ENCODE assay signal across 1 cellular context in the genomic region with DNA sequence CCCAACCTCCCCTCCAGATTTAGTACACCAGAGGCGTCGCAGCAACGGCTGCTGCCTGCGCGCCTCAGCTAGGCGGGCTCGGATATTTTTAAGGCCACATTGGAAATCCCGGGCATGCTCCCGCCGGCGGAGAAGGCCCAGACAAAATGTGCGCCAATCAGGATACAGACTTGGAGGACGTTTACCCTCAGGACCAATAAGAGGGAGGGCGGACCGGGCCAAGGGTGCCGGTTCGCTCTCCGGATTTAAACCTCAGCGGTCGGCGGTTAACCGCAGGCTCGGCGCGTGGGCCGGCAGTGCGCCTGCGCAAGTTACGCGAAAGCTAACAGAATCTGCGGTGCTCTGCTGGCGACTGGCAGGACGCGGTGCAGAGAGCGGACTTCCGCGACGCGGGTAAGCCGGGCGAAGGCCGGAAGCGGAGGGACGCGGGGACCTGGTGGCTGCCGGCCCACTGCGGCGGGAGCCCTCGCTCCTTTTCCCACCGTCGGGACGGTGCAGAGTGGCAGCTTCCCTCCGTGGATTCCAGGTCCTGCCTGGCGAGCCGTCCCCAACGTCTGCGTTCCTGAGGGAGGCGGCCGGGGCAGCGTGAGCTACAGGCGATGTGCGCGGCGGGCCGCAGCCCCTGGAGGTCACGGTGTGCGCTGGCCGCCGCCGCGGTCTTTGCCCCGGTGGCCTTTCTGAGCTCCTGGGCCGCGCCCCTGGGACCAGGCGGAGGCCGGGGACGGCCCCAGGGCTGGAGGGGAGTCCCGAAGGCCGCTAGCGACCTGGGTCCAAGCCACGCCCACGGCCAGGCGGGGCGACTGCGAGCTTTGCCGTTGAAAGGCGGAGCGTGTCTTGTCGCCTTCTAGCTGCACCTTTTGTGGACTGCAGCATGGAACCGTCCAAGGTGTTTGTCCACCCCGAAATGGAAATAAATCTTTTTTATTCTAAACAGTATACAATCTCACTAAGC.
TF ChIP-seq lines count a peak whose summit lies in the region.

A gene with protein sequence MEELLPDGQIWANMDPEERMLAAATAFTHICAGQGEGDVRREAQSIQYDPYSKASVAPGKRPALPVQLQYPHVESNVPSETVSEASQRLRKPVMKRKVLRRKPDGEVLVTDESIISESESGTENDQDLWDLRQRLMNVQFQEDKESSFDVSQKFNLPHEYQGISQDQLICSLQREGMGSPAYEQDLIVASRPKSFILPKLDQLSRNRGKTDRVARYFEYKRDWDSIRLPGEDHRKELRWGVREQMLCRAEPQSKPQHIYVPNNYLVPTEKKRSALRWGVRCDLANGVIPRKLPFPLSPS (plus strand): TSS at position 296 of the 952 bp plus-strand sequence. CDS start 11,701 bp downstream, outside the sequence.

TF ChIP-seq in K562, 482 proteins besides CTCF, POLR2A, EP300 and RAD21 (continued from another document and continues in another):
- TF ChIP-seq, protein P1, sequence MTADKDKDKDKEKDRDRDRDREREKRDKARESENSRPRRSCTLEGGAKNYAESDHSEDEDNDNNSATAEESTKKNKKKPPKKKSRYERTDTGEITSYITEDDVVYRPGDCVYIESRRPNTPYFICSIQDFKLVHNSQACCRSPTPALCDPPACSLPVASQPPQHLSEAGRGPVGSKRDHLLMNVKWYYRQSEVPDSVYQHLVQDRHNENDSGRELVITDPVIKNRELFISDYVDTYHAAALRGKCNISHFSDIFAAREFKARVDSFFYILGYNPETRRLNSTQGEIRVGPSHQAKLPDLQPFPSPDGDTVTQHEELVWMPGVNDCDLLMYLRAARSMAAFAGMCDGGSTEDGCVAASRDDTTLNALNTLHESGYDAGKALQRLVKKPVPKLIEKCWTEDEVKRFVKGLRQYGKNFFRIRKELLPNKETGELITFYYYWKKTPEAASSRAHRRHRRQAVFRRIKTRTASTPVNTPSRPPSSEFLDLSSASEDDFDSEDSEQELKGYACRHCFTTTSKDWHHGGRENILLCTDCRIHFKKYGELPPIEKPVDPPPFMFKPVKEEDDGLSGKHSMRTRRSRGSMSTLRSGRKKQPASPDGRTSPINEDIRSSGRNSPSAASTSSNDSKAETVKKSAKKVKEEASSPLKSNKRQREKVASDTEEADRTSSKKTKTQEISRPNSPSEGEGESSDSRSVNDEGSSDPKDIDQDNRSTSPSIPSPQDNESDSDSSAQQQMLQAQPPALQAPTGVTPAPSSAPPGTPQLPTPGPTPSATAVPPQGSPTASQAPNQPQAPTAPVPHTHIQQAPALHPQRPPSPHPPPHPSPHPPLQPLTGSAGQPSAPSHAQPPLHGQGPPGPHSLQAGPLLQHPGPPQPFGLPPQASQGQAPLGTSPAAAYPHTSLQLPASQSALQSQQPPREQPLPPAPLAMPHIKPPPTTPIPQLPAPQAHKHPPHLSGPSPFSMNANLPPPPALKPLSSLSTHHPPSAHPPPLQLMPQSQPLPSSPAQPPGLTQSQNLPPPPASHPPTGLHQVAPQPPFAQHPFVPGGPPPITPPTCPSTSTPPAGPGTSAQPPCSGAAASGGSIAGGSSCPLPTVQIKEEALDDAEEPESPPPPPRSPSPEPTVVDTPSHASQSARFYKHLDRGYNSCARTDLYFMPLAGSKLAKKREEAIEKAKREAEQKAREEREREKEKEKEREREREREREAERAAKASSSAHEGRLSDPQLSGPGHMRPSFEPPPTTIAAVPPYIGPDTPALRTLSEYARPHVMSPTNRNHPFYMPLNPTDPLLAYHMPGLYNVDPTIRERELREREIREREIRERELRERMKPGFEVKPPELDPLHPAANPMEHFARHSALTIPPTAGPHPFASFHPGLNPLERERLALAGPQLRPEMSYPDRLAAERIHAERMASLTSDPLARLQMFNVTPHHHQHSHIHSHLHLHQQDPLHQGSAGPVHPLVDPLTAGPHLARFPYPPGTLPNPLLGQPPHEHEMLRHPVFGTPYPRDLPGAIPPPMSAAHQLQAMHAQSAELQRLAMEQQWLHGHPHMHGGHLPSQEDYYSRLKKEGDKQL (CRISPR knock-in tag; IDR thresholded peaks at IDR 0.05; ENCODE audit: borderline replicate concordance) = no peak
- TF ChIP-seq PHF8 (IDR thresholded peaks at IDR 0.05; ENCODE audit: borderline replicate concordance, low read length) (peak; percentile 81), HIVEP1 (CRISPR knock-in tag; IDR thresholded peaks at IDR 0.05) (0 out of 2 replicates have a peak, but pooled peaks have one; percentile 18), ZNF134 (CRISPR knock-in tag; conservative IDR thresholded peaks at IDR 0.05) (no peak), KDM4B (IDR thresholded peaks at IDR 0.05; ENCODE audit: borderline replicate concordance in 2 of 2, low read depth in 1 of 2) (no peak), ZNF584 (CRISPR knock-in tag; IDR thresholded peaks at IDR 0.05; ENCODE audit: low read depth) (no peak), RB1 (IDR thresholded peaks at IDR 0.05; ENCODE audit: low read depth) (no peak; the same call in none of the 2 replicates), ZNF57 (CRISPR knock-in tag; IDR thresholded peaks at IDR 0.05) (no peak), CREB1 (IDR thresholded peaks at IDR 0.05) (0 out of 2 replicates have a peak, but pooled peaks have one; percentile 34), CREB1 (CRISPR knock-in tag; IDR thresholded peaks at IDR 0.05) (0 out of 2 replicates have a peak, but pooled peaks have one; percentile 50), ATF7 (IDR thresholded peaks at IDR 0.05) (peak; percentile 61; the same call in 1 of the 2 replicates), BRD9 (IDR thresholded peaks at IDR 0.05; ENCODE audit: low read depth, partially characterized antibody) (no peak), L3MBTL2 (IDR thresholded peaks at IDR 0.05) (peak; percentile 94), NRF1 (conservative IDR thresholded peaks at IDR 0.05 in 1 of 2, IDR thresholded peaks at IDR 0.05 in 1 of 2) (peak; percentile 96), PRMT5 (CRISPR knock-in tag; IDR thresholded peaks at IDR 0.05) (no peak), PHTF2 (CRISPR knock-in tag; IDR thresholded peaks at IDR 0.05) (no peak), RBFOX2 (IDR thresholded peaks at IDR 0.05; ENCODE audit: low read depth, low read length) (peak; percentile 91), FOXA3 (CRISPR knock-in tag; conservative IDR thresholded peaks at IDR 0.05 in 1 of 2, IDR thresholded peaks at IDR 0.05 in 1 of 2) (no peak), MTA1 (IDR thresholded peaks at IDR 0.05; ENCODE audit: borderline replicate concordance) (no peak), MIER1 (IDR thresholded peaks at IDR 0.05; ENCODE audit: low read depth) (no peak), TAL1 (IDR thresholded peaks at IDR 0.05) (no peak), PYGO2 (tag; IDR thresholded peaks at IDR 0.05) (no peak), SMAD3 (CRISPR knock-in tag; conservative IDR thresholded peaks at IDR 0.05) (no peak), ZSCAN32 (CRISPR knock-in tag; IDR thresholded peaks at IDR 0.05) (no peak), EP400 (IDR thresholded peaks at IDR 0.05) (peak; percentile 80), IRF2 (CRISPR knock-in tag; IDR thresholded peaks at IDR 0.05) (no peak), NFIC (IDR thresholded peaks at IDR 0.05) (peak; percentile 68), CHD2 (IDR thresholded peaks at IDR 0.05; ENCODE audit: low read depth, low read length) (no peak), YY1 (IDR thresholded peaks at IDR 0.05; ENCODE audit: borderline replicate concordance in 1 of 3, control insufficient read depth in 1 of 3, extremely low read depth in 1 of 3, insufficient read depth in 3 of 3, insufficient read length in 1 of 3, insufficient replicate concordance in 2 of 3, low read depth in 1 of 3, low read length in 2 of 3) (peak in 1 of 3 experiments; percentile 30)
- TF ChIP-seq, protein P2, sequence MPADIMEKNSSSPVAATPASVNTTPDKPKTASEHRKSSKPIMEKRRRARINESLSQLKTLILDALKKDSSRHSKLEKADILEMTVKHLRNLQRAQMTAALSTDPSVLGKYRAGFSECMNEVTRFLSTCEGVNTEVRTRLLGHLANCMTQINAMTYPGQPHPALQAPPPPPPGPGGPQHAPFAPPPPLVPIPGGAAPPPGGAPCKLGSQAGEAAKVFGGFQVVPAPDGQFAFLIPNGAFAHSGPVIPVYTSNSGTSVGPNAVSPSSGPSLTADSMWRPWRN (IDR thresholded peaks at IDR 0.05; ENCODE audit: low read depth) = peak; percentile 80
- TF ChIP-seq, protein P3, sequence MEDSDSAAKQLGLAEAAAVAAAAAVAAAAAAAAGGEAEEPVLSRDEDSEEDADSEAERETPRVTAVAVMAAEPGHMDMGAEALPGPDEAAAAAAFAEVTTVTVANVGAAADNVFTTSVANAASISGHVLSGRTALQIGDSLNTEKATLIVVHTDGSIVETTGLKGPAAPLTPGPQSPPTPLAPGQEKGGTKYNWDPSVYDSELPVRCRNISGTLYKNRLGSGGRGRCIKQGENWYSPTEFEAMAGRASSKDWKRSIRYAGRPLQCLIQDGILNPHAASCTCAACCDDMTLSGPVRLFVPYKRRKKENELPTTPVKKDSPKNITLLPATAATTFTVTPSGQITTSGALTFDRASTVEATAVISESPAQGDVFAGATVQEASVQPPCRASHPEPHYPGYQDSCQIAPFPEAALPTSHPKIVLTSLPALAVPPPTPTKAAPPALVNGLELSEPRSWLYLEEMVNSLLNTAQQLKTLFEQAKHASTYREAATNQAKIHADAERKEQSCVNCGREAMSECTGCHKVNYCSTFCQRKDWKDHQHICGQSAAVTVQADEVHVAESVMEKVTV (CRISPR knock-in tag; IDR thresholded peaks at IDR 0.05) = no peak
- TF ChIP-seq, protein P4, sequence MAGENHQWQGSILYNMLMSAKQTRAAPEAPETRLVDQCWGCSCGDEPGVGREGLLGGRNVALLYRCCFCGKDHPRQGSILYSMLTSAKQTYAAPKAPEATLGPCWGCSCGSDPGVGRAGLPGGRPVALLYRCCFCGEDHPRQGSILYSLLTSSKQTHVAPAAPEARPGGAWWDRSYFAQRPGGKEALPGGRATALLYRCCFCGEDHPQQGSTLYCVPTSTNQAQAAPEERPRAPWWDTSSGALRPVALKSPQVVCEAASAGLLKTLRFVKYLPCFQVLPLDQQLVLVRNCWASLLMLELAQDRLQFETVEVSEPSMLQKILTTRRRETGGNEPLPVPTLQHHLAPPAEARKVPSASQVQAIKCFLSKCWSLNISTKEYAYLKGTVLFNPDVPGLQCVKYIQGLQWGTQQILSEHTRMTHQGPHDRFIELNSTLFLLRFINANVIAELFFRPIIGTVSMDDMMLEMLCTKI (IDR thresholded peaks at IDR 0.05; ENCODE audit: partially characterized antibody) = no peak
- TF ChIP-seq, protein P5, sequence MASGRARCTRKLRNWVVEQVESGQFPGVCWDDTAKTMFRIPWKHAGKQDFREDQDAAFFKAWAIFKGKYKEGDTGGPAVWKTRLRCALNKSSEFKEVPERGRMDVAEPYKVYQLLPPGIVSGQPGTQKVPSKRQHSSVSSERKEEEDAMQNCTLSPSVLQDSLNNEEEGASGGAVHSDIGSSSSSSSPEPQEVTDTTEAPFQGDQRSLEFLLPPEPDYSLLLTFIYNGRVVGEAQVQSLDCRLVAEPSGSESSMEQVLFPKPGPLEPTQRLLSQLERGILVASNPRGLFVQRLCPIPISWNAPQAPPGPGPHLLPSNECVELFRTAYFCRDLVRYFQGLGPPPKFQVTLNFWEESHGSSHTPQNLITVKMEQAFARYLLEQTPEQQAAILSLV (tag; IDR thresholded peaks at IDR 0.05) = no peak
- TF ChIP-seq, protein P6, sequence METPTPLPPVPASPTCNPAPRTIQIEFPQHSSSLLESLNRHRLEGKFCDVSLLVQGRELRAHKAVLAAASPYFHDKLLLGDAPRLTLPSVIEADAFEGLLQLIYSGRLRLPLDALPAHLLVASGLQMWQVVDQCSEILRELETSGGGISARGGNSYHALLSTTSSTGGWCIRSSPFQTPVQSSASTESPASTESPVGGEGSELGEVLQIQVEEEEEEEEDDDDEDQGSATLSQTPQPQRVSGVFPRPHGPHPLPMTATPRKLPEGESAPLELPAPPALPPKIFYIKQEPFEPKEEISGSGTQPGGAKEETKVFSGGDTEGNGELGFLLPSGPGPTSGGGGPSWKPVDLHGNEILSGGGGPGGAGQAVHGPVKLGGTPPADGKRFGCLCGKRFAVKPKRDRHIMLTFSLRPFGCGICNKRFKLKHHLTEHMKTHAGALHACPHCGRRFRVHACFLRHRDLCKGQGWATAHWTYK (CRISPR knock-in tag; IDR thresholded peaks at IDR 0.05) = peak; percentile 63; the same call in 1 of the 2 replicates
- TF ChIP-seq, protein P7, sequence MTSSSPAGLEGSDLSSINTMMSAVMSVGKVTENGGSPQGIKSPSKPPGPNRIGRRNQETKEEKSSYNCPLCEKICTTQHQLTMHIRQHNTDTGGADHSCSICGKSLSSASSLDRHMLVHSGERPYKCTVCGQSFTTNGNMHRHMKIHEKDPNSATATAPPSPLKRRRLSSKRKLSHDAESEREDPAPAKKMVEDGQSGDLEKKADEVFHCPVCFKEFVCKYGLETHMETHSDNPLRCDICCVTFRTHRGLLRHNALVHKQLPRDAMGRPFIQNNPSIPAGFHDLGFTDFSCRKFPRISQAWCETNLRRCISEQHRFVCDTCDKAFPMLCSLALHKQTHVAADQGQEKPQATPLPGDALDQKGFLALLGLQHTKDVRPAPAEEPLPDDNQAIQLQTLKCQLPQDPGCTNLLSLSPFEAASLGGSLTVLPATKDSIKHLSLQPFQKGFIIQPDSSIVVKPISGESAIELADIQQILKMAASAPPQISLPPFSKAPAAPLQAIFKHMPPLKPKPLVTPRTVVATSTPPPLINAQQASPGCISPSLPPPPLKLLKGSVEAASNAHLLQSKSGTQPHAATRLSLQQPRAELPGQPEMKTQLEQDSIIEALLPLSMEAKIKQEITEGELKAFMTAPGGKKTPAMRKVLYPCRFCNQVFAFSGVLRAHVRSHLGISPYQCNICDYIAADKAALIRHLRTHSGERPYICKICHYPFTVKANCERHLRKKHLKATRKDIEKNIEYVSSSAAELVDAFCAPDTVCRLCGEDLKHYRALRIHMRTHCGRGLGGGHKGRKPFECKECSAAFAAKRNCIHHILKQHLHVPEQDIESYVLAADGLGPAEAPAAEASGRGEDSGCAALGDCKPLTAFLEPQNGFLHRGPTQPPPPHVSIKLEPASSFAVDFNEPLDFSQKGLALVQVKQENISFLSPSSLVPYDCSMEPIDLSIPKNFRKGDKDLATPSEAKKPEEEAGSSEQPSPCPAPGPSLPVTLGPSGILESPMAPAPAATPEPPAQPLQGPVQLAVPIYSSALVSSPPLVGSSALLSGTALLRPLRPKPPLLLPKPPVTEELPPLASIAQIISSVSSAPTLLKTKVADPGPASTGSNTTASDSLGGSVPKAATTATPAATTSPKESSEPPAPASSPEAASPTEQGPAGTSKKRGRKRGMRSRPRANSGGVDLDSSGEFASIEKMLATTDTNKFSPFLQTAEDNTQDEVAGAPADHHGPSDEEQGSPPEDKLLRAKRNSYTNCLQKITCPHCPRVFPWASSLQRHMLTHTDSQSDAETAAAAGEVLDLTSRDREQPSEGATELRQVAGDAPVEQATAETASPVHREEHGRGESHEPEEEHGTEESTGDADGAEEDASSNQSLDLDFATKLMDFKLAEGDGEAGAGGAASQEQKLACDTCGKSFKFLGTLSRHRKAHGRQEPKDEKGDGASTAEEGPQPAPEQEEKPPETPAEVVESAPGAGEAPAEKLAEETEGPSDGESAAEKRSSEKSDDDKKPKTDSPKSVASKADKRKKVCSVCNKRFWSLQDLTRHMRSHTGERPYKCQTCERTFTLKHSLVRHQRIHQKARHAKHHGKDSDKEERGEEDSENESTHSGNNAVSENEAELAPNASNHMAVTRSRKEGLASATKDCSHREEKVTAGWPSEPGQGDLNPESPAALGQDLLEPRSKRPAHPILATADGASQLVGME (CRISPR knock-in tag; IDR thresholded peaks at IDR 0.05) = 0 out of 2 replicates have a peak, but pooled peaks have one; percentile 45
- TF ChIP-seq, protein P8, sequence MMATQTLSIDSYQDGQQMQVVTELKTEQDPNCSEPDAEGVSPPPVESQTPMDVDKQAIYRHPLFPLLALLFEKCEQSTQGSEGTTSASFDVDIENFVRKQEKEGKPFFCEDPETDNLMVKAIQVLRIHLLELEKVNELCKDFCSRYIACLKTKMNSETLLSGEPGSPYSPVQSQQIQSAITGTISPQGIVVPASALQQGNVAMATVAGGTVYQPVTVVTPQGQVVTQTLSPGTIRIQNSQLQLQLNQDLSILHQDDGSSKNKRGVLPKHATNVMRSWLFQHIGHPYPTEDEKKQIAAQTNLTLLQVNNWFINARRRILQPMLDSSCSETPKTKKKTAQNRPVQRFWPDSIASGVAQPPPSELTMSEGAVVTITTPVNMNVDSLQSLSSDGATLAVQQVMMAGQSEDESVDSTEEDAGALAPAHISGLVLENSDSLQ (IDR thresholded peaks at IDR 0.05) = peak; percentile 36
